Comparison of ENCODE assay signal across 8 cellular contexts in the genomic region with DNA sequence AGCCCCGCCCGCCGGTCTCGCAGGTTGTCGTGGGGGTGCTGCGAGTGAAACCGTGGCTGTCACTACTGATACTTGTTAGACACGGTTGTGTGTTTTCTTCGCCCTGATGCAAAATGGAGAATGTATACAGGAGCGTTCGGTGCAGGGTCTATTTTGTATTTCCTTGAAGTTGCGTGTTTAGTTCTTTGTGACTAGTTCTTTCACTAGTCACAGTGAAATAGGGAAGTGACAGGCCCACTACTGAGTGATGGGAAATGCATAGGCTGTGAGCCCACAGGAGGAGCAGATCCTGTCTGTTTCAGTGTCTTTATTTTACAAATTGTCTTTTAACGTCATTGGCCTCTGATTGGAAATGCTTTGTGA. TPM values are rescaled to one million over a fixed set of nuclear protein-coding genes. Genes with fewer than 3 reads are reported as not detected.
DNase-seq lines count a peak whose midpoint lies in the region; ATAC-seq, FAIRE-seq and TF ChIP-seq lines count a peak whose summit lies in the region.

No MANE protein-coding gene starts in this region.

- POLR2A ChIA-PET in HepG2 (lab: Yijun Ruan, JAX): interaction anchor here (1.0 to 2.4 kb wide), 8 partner anchors 11 to 272 kb away, joined by 3 to 53 read pairs (median 4); partner anchors contain the start of gene EEF1AKMT2

- no peaks in the 10 kb centered on the region; the same call in 1 of the 2 replicates for H4K20me1 ChIP-seq in HepG2 (ENCODE audit: insufficient read depth, low read length)

- H3K27ac ChIP-seq in ascending aorta: peak overlapping the region; percentile 77 to 81
- H3K27ac ChIP-seq in HepG2 (ENCODE audit: extremely low read length, insufficient read depth, low read length): peak overlapping the region; percentile 73
- H3K27ac ChIP-seq in tibial nerve: peak overlapping the region; percentile 57 to 94 (median 84)

- no peaks in the 10 kb centered on the region for H3K27me3 ChIP-seq in ascending aorta
- no peaks in the 10 kb centered on the region; a peak in 2 of 5 replicates for H3K27me3 ChIP-seq in HepG2 (ENCODE audit: control insufficient read depth in 1 of 2, insufficient read depth in 2 of 2, low read length in 2 of 2)
- no peaks in the 10 kb centered on the region for H3K27me3 ChIP-seq in tibial nerve

- no peak overlapping the region for H2AFZ ChIP-seq in HepG2 (ENCODE audit: low read length)

- H3K36me3 ChIP-seq in ascending aorta (no peaks in the 10 kb centered on the region), HepG2 (replicated peaks in 1 of 2; ENCODE audit: control insufficient read depth in 1 of 2, insufficient read depth in 2 of 2, low read length in 2 of 2) (no peaks in the 10 kb centered on the region), tibial nerve (peaks cover 0 to 7% (median 0%) of the 10 kb centered on the region in 3 donors)

- H3K9ac ChIP-seq in HepG2 (ENCODE audit: insufficient read depth, low read depth, low read length): peak overlapping the region; percentile 96

- H3K9me3 ChIP-seq in ascending aorta (no peaks in the 10 kb centered on the region), HepG2 (ENCODE audit: low read length) (no peaks in the 10 kb centered on the region), tibial nerve (no peaks in the 10 kb centered on the region)

- TF ChIP-seq POLR2A in GM12891 (IDR thresholded peaks at IDR 0.05; ENCODE audit: low read depth, low read length): no peak
- no peak for TF ChIP-seq POLR2A in HepG2 (IDR thresholded peaks at IDR 0.05; ENCODE audit: insufficient read depth in 1 of 2, low read depth in 2 of 2, low read length in 2 of 2)
- TF ChIP-seq POLR2A in tibial nerve (IDR thresholded peaks at IDR 0.05): no peak

- ATAC-seq in GM21825 (IDR thresholded peaks at IDR 0.05; ENCODE audit: unreplicated experiment) (peak; percentile 34), HepG2 (no peak)

- TF ChIP-seq EP300 in HepG2 (IDR thresholded peaks at IDR 0.05; ENCODE audit: low read depth in 2 of 2, low read length in 2 of 2): no peak
- no peak for TF ChIP-seq EP300 in HepG2 (CRISPR knock-in tag; IDR thresholded peaks at IDR 0.05; ENCODE audit: borderline replicate concordance)
- TF ChIP-seq EP300 in tibial nerve (IDR thresholded peaks at IDR 0.05): no peak

- under 1% methylated on average over 6 of the region's 13 CpGs for WGBS in HepG2 (ENCODE audit: low lambda C conversion rate)
- WGBS in tibial nerve, 2 donors: 1 to 2% methylated on average over 13 of the region's 13 CpGs

- H3K79me2 ChIP-seq in HepG2 (ENCODE audit: insufficient read depth, low read length): peaks cover 27% of the 10 kb centered on the region

- in situ Hi-C loops in HepG2 (cut with HindIII; ENCODE audit: extremely low pct_ligation_motif_present, low pct_unique_long_range_greater_than_20kb): no loop called here

- no TSS peak for BruUV-seq in HepG2 (replicated peaks; lab: Mats Ljungman, UMichigan)

- TF ChIP-seq CTCF in LNCaP clone FGC (IDR thresholded peaks at IDR 0.05; ENCODE audit: control insufficient read depth, extremely low read depth, insufficient read depth) (no peak), ascending aorta (IDR thresholded peaks at IDR 0.05) (no peak), HepG2 (CRISPR knock-in tag; IDR thresholded peaks at IDR 0.05) (no peak), tibial nerve (IDR thresholded peaks at IDR 0.05) (no peak)

- peak overlapping the region; percentile 82 for H3K4me3 ChIP-seq in LNCaP clone FGC (ENCODE audit: low read depth, low read length)
- peak overlapping the region; percentile 89 to 99 for H3K4me3 ChIP-seq in ascending aorta
- H3K4me3 ChIP-seq in HepG2 (replicated peaks in 1 of 3; ENCODE audit: insufficient read depth in 1 of 3, low read depth in 2 of 3, low read length in 3 of 3): peak overlapping the region; percentile 74 to 99 (median 92)
- H3K4me3 ChIP-seq in tibial nerve: peak overlapping the region; percentile 84 to 100 (median 96)

- H3K4me1 ChIP-seq in ascending aorta (peaks cover 0 to 7% of the 10 kb centered on the region in 2 donors), HepG2 (ENCODE audit: insufficient read depth, low read length) (peaks cover 44% of the 10 kb centered on the region), tibial nerve (peaks cover 0 to 16% (median 0%) of the 10 kb centered on the region in 4 donors)

- intact Hi-C loops in ascending aorta (cut with DNase I) (no loop called here), HepG2 (cut with micrococcal nuclease; ENCODE audit: unreplicated experiment) (no loop called here)

- CTCF ChIA-PET in HepG2 (lab: Yijun Ruan, JAX; ENCODE audit: low intra/inter-chr PET ratio, low total read pairs): no interaction called here

- FAIRE-seq in GM12891 (lab: Jason Lieb, UNC): no peak
- no peak for FAIRE-seq in HepG2 (lab: Jason Lieb, UNC)

- H3K4me2 ChIP-seq in HepG2 (ENCODE audit: low read depth, low read length): peak overlapping the region; percentile 85

- peak; percentile 15 for DNase-seq in GM12891 (ENCODE audit: insufficient read length, low spot score)
- no peak for DNase-seq in LNCaP clone FGC (ENCODE audit: low read depth)
- no peak for DNase-seq in ascending aorta (ENCODE audit: low spot score in 2 of 2)
- DNase-seq in HepG2 (ENCODE audit: low spot score): no peak
- no peak for DNase-seq in tibial nerve (ENCODE audit: low spot score in 2 of 2)
- DNase-seq in dermis blood vessel endothelial cell: no peak
- DNase-seq in stimulated activated CD4-positive, alpha-beta T cell treated with anti-CD3 and anti-CD28 coated beads, Interleukin-12 subunit alpha, Interleukin-12 subunit beta, amount 100 ng/mL, for 4 hours: no peak

- TF ChIP-seq RAD21 in HepG2 (CRISPR knock-in tag; IDR thresholded peaks at IDR 0.05): no peak

RNA-seq across cellular contexts. Expression of gene ABRAXAS2, which starts 0.7 kb away (rescaled TPM):
- 7.9 TPM for polyA plus RNA-seq in GM12891 (2012; ENCODE audit: low read depth, missing spikeins)
- 0.85 TPM for total RNA-seq in ascending aorta
- 14.2 and 20.2 TPM in 2 replicates for total RNA-seq in HepG2 (2016; rRNA removed; fragmentation: Illumina TruSeq; extraction: Trizol)
- 4.0 TPM in 2 replicates for total RNA-seq in HepG2 (2016; cell fraction: cytosol; rRNA removed; fragmentation: Illumina TruSeq; extraction: Trizol; ENCODE audit: low read depth)
- 13.6 and 20.1 TPM in 2 replicates for total RNA-seq in HepG2 (2016; cell fraction: insoluble cytoplasmic fraction; rRNA removed; fragmentation: Illumina TruSeq; extraction: Trizol)
- 10.2 and 12.0 TPM in 2 replicates for total RNA-seq in HepG2 (2016; cell fraction: membrane; rRNA removed; fragmentation: Illumina TruSeq; extraction: Trizol)
- total RNA-seq in HepG2 (2016; cell fraction: nucleus; rRNA removed; fragmentation: Illumina TruSeq; extraction: Trizol): 10.1 and 10.6 TPM in 2 replicates
- polyA plus RNA-seq in HepG2 (2011; rRNA removed): 6.6 and 8.0 TPM in 2 replicates
- 3.8 and 5.8 TPM in 2 replicates for polyA plus RNA-seq in HepG2 (2011; cell fraction: cytosol; rRNA removed)
- polyA plus RNA-seq in HepG2 (2011; cell fraction: nucleus; rRNA removed): 5.0 and 6.3 TPM in 2 replicates
- 9.4 and 10.4 TPM in 2 replicates for polyA plus RNA-seq in HepG2 (2012)
- 1.4 and 1.5 TPM in 2 replicates for polyA plus RNA-seq in HepG2 (2016; cell fraction: cytosol; fragmentation: Illumina TruSeq; extraction: Trizol; ENCODE audit: low read depth)
- 19.0 and 19.5 TPM in 2 replicates for polyA plus RNA-seq in HepG2 (2016; cell fraction: insoluble cytoplasmic fraction; fragmentation: Illumina TruSeq; extraction: Trizol; ENCODE audit: low read depth)
- polyA plus RNA-seq in HepG2 (2016; cell fraction: membrane; fragmentation: Illumina TruSeq; extraction: Trizol; ENCODE audit: low read depth): 3.7 and 4.0 TPM in 2 replicates
- polyA plus RNA-seq in HepG2 (2016; cell fraction: nucleus; fragmentation: Illumina TruSeq; extraction: Trizol; ENCODE audit: insufficient read depth, low read depth): 17.7 and 19.9 TPM in 2 replicates
- polyA minus RNA-seq in HepG2 (2011; rRNA and poly(A)+ RNA removed; ENCODE audit: low replicate concordance): 4.7 and 9.8 TPM in 2 replicates
- polyA minus RNA-seq in HepG2 (2011; cell fraction: cytosol; rRNA and poly(A)+ RNA removed): 8.4 and 9.8 TPM in 2 replicates
- polyA minus RNA-seq in HepG2 (2011; cell fraction: nucleus; rRNA and poly(A)+ RNA removed): 8.8 and 9.0 TPM in 2 replicates
- 10 to 100 TPM in 3 of 4 donors, 1 to 10 TPM in 1; 9.8 to 14.2 (median 12.1) TPM for total RNA-seq in tibial nerve
- total RNA-seq in dermis blood vessel endothelial cell: 14.3 and 18.8 TPM in 2 replicates

RNA-seq across cellular contexts. Expression of gene EEF1AKMT2, which starts 10.6 kb away (rescaled TPM):
- 15.7 TPM for polyA plus RNA-seq in GM12891 (2012; ENCODE audit: low read depth, missing spikeins)
- total RNA-seq in ascending aorta: 10.5 TPM
- 19.3 and 24.1 TPM in 2 replicates for total RNA-seq in HepG2 (2016; rRNA removed; fragmentation: Illumina TruSeq; extraction: Trizol)
- total RNA-seq in HepG2 (2016; cell fraction: cytosol; rRNA removed; fragmentation: Illumina TruSeq; extraction: Trizol; ENCODE audit: low read depth): 7.6 and 9.0 TPM in 2 replicates
- 19.7 and 24.1 TPM in 2 replicates for total RNA-seq in HepG2 (2016; cell fraction: insoluble cytoplasmic fraction; rRNA removed; fragmentation: Illumina TruSeq; extraction: Trizol)
- 14.7 and 16.5 TPM in 2 replicates for total RNA-seq in HepG2 (2016; cell fraction: membrane; rRNA removed; fragmentation: Illumina TruSeq; extraction: Trizol)
- 19.2 and 19.6 TPM in 2 replicates for total RNA-seq in HepG2 (2016; cell fraction: nucleus; rRNA removed; fragmentation: Illumina TruSeq; extraction: Trizol)
- 8.6 and 11.3 TPM in 2 replicates for polyA plus RNA-seq in HepG2 (2011; rRNA removed)
- polyA plus RNA-seq in HepG2 (2011; cell fraction: cytosol; rRNA removed): 3.8 and 6.6 TPM in 2 replicates
- polyA plus RNA-seq in HepG2 (2011; cell fraction: nucleus; rRNA removed): 5.5 and 6.0 TPM in 2 replicates
- polyA plus RNA-seq in HepG2 (2012): 8.0 and 12.7 TPM in 2 replicates
- 6.0 and 7.6 TPM in 2 replicates for polyA plus RNA-seq in HepG2 (2016; cell fraction: cytosol; fragmentation: Illumina TruSeq; extraction: Trizol; ENCODE audit: low read depth)
- 20.8 and 22.1 TPM in 2 replicates for polyA plus RNA-seq in HepG2 (2016; cell fraction: insoluble cytoplasmic fraction; fragmentation: Illumina TruSeq; extraction: Trizol; ENCODE audit: low read depth)
- polyA plus RNA-seq in HepG2 (2016; cell fraction: membrane; fragmentation: Illumina TruSeq; extraction: Trizol; ENCODE audit: low read depth): 9.4 and 10.8 TPM in 2 replicates
- polyA plus RNA-seq in HepG2 (2016; cell fraction: nucleus; fragmentation: Illumina TruSeq; extraction: Trizol; ENCODE audit: insufficient read depth, low read depth): 22.3 and 25.2 TPM in 2 replicates
- polyA minus RNA-seq in HepG2 (2011; rRNA and poly(A)+ RNA removed; ENCODE audit: low replicate concordance): 4.6 and 19.2 TPM in 2 replicates
- polyA minus RNA-seq in HepG2 (2011; cell fraction: cytosol; rRNA and poly(A)+ RNA removed): 7.5 and 7.6 TPM in 2 replicates
- 19.4 and 22.7 TPM in 2 replicates for polyA minus RNA-seq in HepG2 (2011; cell fraction: nucleus; rRNA and poly(A)+ RNA removed)
- total RNA-seq in tibial nerve: 10 to 100 TPM; 10.0 to 18.4 (median 13.2) TPM
- total RNA-seq in dermis blood vessel endothelial cell: 10.4 and 20.9 TPM in 2 replicates

RNA-seq across cellular contexts. Expression of gene FAM53B, which starts 58.1 kb away (rescaled TPM):
- 8.0 TPM for polyA plus RNA-seq in GM12891 (2012; ENCODE audit: low read depth, missing spikeins)
- 52.5 TPM for total RNA-seq in ascending aorta
- total RNA-seq in HepG2 (2016; rRNA removed; fragmentation: Illumina TruSeq; extraction: Trizol): 17.6 and 19.3 TPM in 2 replicates
- total RNA-seq in HepG2 (2016; cell fraction: cytosol; rRNA removed; fragmentation: Illumina TruSeq; extraction: Trizol; ENCODE audit: low read depth): 37.4 and 40.4 TPM in 2 replicates
- total RNA-seq in HepG2 (2016; cell fraction: insoluble cytoplasmic fraction; rRNA removed; fragmentation: Illumina TruSeq; extraction: Trizol): 15.2 and 19.1 TPM in 2 replicates
- 19.0 and 21.2 TPM in 2 replicates for total RNA-seq in HepG2 (2016; cell fraction: membrane; rRNA removed; fragmentation: Illumina TruSeq; extraction: Trizol)
- 13.6 and 18.0 TPM in 2 replicates for total RNA-seq in HepG2 (2016; cell fraction: nucleus; rRNA removed; fragmentation: Illumina TruSeq; extraction: Trizol)
- polyA plus RNA-seq in HepG2 (2011; rRNA removed): 5.8 and 6.4 TPM in 2 replicates
- polyA plus RNA-seq in HepG2 (2011; cell fraction: cytosol; rRNA removed): 4.7 and 7.2 TPM in 2 replicates
- polyA plus RNA-seq in HepG2 (2011; cell fraction: nucleus; rRNA removed): 7.7 and 11.9 TPM in 2 replicates
- 3.5 and 5.6 TPM in 2 replicates for polyA plus RNA-seq in HepG2 (2012)
- 0.71 and 0.72 TPM in 2 replicates for polyA plus RNA-seq in HepG2 (2016; cell fraction: cytosol; fragmentation: Illumina TruSeq; extraction: Trizol; ENCODE audit: low read depth)
- 10.3 and 11.4 TPM in 2 replicates for polyA plus RNA-seq in HepG2 (2016; cell fraction: insoluble cytoplasmic fraction; fragmentation: Illumina TruSeq; extraction: Trizol; ENCODE audit: low read depth)
- 3.6 and 4.1 TPM in 2 replicates for polyA plus RNA-seq in HepG2 (2016; cell fraction: membrane; fragmentation: Illumina TruSeq; extraction: Trizol; ENCODE audit: low read depth)
- polyA plus RNA-seq in HepG2 (2016; cell fraction: nucleus; fragmentation: Illumina TruSeq; extraction: Trizol; ENCODE audit: insufficient read depth, low read depth): 13.5 and 14.8 TPM in 2 replicates
- polyA minus RNA-seq in HepG2 (2011; rRNA and poly(A)+ RNA removed; ENCODE audit: low replicate concordance): 28.7 and 33.7 TPM in 2 replicates
- polyA minus RNA-seq in HepG2 (2011; cell fraction: cytosol; rRNA and poly(A)+ RNA removed): 7.5 and 12.7 TPM in 2 replicates
- 9.5 and 10.1 TPM in 2 replicates for polyA minus RNA-seq in HepG2 (2011; cell fraction: nucleus; rRNA and poly(A)+ RNA removed)
- 10 to 100 TPM; 60.8 to 84.8 (median 78.8) TPM for total RNA-seq in tibial nerve
- 30.5 and 36.5 TPM in 2 replicates for total RNA-seq in dermis blood vessel endothelial cell
